In the genomic region with DNA sequence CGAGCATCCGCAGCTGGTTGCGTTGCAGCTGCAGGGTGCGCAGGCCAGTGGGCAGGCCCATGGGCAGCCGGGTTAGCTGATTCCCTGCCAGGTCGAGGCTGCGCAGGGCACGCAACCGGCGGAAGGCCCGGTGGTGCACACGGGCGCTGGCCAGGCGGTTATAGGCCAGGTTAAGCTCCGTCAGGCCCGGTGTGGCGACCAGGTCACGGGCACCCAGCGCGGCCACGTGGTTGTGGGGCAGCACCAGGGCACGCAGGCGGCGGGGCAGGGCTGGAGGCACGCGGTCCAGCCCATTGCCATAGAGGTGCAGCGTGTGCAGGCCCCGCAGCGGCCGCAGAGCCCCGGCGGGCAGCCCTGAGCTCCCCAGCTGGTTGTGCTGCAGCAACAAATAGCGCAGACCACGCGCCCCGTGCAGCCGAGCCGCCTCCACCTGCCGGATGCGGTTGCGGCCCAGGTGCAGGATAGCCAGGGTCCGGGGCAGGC, we compare ENCODE assay signal across 20 cellular contexts. TPM values are rescaled to one million over a fixed set of nuclear protein-coding genes. Genes with fewer than 3 reads are reported as not detected.
"Had no signal": no experiment of that assay in that cellular context is flagged by ENCODE, and none has a peak within 500 bp of the region (broad histone marks: within the 10 kb centered on the region; RNA-seq: fewer than 3 reads in every experiment).

No MANE protein-coding gene starts in this region.

- ATAC-seq: activated T-cell treated with anti-CD3 and anti-CD28 coated beads, Interleukin-2, amount 50 U/mL, for 4 hours; psoas muscle; stimulated activated naive CD8-positive, alpha-beta T cell treated with anti-CD3 and anti-CD28 coated beads, Interleukin-15, Interleukin-2, amounts not matched to agents 100 U/mL and 50 U/mL, for 24 hours had no signal

- DNase-seq: activated CD4-positive, alpha-beta memory T cell treated with anti-CD3 and anti-CD28 coated beads for 36 hours; activated gamma-delta T cell; activated T-cell treated with anti-CD3 and anti-CD28 coated beads, Interleukin-2, amount 50 U/mL, for 4 hours; amygdala; cortex of kidney; effector CD8-positive, alpha-beta T cell; hippocampal formation; mammary epithelial cell; psoas muscle; sigmoid colon; stimulated activated CD4-positive, alpha-beta T cell treated with anti-CD3 and anti-CD28 coated beads, Interleukin-12 subunit alpha, Interleukin-12 subunit beta, amount 100 ng/mL, for 4 hours; stimulated activated naive CD8-positive, alpha-beta T cell treated with anti-CD3 and anti-CD28 coated beads, Interleukin-15, Interleukin-2, amounts not matched to agents 100 U/mL and 50 U/mL, for 24 hours had no signal

- H3K27me3 Mint-ChIP-seq: activated naive CD8-positive, alpha-beta T cell; central memory CD8-positive, alpha-beta T cell had no signal

- H3K4me1 ChIP-seq: psoas muscle, sigmoid colon had no signal

- H3K4me3 ChIP-seq: psoas muscle, sigmoid colon, suprapubic skin, upper lobe of left lung had no signal

- H3K9me3 Mint-ChIP-seq: activated CD4-positive, alpha-beta memory T cell treated with anti-CD3 and anti-CD28 coated beads for 36 hours; activated T-cell treated with anti-CD3 and anti-CD28 coated beads, Interleukin-2, amount 50 U/mL, for 4 hours; brain; central memory CD8-positive, alpha-beta T cell; nephron; T-helper 2 cell treated with Interferon-gamma antibody and Interleukin-4, amounts not matched to agents 5 μg/mL and 100 μg/mL, for 36 hours had no signal

- H3K27ac ChIP-seq: psoas muscle, sigmoid colon, suprapubic skin, upper lobe of left lung had no signal

- H3K4me3 Mint-ChIP-seq: activated CD4-positive, alpha-beta memory T cell treated with anti-CD3 and anti-CD28 coated beads for 36 hours; activated naive CD8-positive, alpha-beta T cell; activated T-cell treated with anti-CD3 and anti-CD28 coated beads, Interleukin-2, amount 50 U/mL, for 4 hours; brain; central memory CD8-positive, alpha-beta T cell; nephron; T-helper 2 cell treated with Interferon-gamma antibody and Interleukin-4, amounts not matched to agents 5 μg/mL and 100 μg/mL, for 36 hours had no signal

- H3K27ac Mint-ChIP-seq: activated CD4-positive, alpha-beta memory T cell treated with anti-CD3 and anti-CD28 coated beads for 36 hours; nephron; T-helper 2 cell treated with Interferon-gamma antibody and Interleukin-4, amounts not matched to agents 5 μg/mL and 100 μg/mL, for 36 hours had no signal

RNA-seq across cellular contexts. Expression of gene PODNL1, which starts 5.3 kb away (rescaled TPM):
- total RNA-seq: omental fat pad, sigmoid colon had no signal

RNA-seq across cellular contexts. Expression of gene NANOS3, which starts 56.0 kb away (rescaled TPM):
- total RNA-seq: omental fat pad, psoas muscle, sigmoid colon, suprapubic skin had no signal
- polyA plus RNA-seq: mammary epithelial cell, psoas muscle had no signal
